In genomic region chr10:67849331-67850011, GRCh38 we compare ENCODE assay signal across 8 cellular contexts. TPM values are rescaled to one million over a fixed set of nuclear protein-coding genes. Genes with fewer than 3 reads are reported as not detected.
A peak's percentile ranks its signal among the peaks of the same experiment; 100 is the strongest.
DNase-seq lines count a peak whose midpoint lies in the region; TF ChIP-seq lines count a peak whose summit lies in the region.

No MANE protein-coding gene starts in this region.

- peak overlapping the region; percentile 89 for H2AFZ ChIP-seq in neural progenitor cell (replicated peaks)

- H3K27ac Mint-ChIP-seq in neural progenitor cell = peak overlapping the region; percentile 98

- no peaks in the 10 kb centered on the region for H3K9me3 ChIP-seq in HAP-1
- H3K9me3 ChIP-seq in MG63 = no peaks in the 10 kb centered on the region
- H3K9me3 ChIP-seq in neural progenitor cell (ENCODE audit: low read depth) = no peaks in the 10 kb centered on the region
- no peaks in the 10 kb centered on the region for H3K9me3 ChIP-seq in stomach smooth muscle (ENCODE audit: control insufficient read depth in 2 of 2, low read length in 2 of 2)

- no peaks in the 10 kb centered on the region for H4K20me1 ChIP-seq in neural progenitor cell (ENCODE audit: low read depth)

- no peak overlapping the region for H3K27ac ChIP-seq in neural progenitor cell
- peak overlapping the region; percentile 93 for H3K27ac ChIP-seq in stomach smooth muscle (ENCODE audit: low read length)

- H3F3A ChIP-seq in neural progenitor cell (ENCODE audit: low read depth) = no peaks in the 10 kb centered on the region

- H3K4me3 ChIP-seq in HAP-1 = peak overlapping the region; percentile 74
- peak overlapping the region; percentile 69 for H3K4me3 ChIP-seq in MG63
- peak overlapping the region; percentile 66 for H3K4me3 ChIP-seq in neural progenitor cell
- H3K4me3 ChIP-seq in stomach smooth muscle (ENCODE audit: low read length in 2 of 2) = peak overlapping the region; percentile 82 to 96

- H3K4me3 Mint-ChIP-seq in neural progenitor cell = peak overlapping the region; percentile 98

- H3K79me2 ChIP-seq in neural progenitor cell (ENCODE audit: low read depth) = peaks cover 8% of the 10 kb centered on the region

- H3K36me3 Mint-ChIP-seq in neural progenitor cell = no peaks in the 10 kb centered on the region

- H3K4me2 ChIP-seq in neural progenitor cell = peak overlapping the region; percentile 89

- peaks cover 6% of the 10 kb centered on the region for H3K4me1 Mint-ChIP-seq in neural progenitor cell

- H3K27me3 Mint-ChIP-seq in neural progenitor cell (ENCODE audit: insufficient read depth, low read depth) = peaks cover 4% of the 10 kb centered on the region

- DNase-seq in G401 (ENCODE audit: low spot score) = peak; percentile 97
- DNase-seq in HAP-1 (ENCODE audit: low spot score in 2 of 2) = peak; percentile 87 to 95
- DNase-seq in MG63 = peak; percentile 95
- DNase-seq in SHP77 (lab: John Stamatoyannopoulos, UW) = peak; percentile 65 to 71
- peak; percentile 92 for DNase-seq in activated gamma-delta T cell treated with Interleukin-2 at 50 U/mL for 16 hours
- DNase-seq in foreskin melanocyte = peak; percentile 92
- peak; percentile 92 for DNase-seq in neural progenitor cell (ENCODE audit: low spot score)

- H3K9ac ChIP-seq in neural progenitor cell (peak overlapping the region; percentile 84), stomach smooth muscle (ENCODE audit: low read length in 2 of 2) (peak overlapping the region; percentile 84 to 98)

- H3K9me3 Mint-ChIP-seq in neural progenitor cell = peaks cover 2% of the 10 kb centered on the region

- in situ Hi-C loops in G401 (cut with HindIII; ENCODE audit: low sequenced_read_pairs) (no loop called here), HAP-1 (cut with MboI; ENCODE audit: low sequenced_read_pairs) (loop anchor here (5.0 to 10.0 kb wide), 2 partner anchors 303 to 455 kb away; no protein-coding TSS in a partner anchor)

- peaks cover 13% of the 10 kb centered on the region for H3K4me1 ChIP-seq in HAP-1
- H3K4me1 ChIP-seq in neural progenitor cell = no peaks in the 10 kb centered on the region
- peaks cover 5% of the 10 kb centered on the region for H3K4me1 ChIP-seq in stomach smooth muscle (ENCODE audit: control insufficient read depth, insufficient read depth, low read length)

- H3K36me3 ChIP-seq in HAP-1 (replicated peaks) (no peaks in the 10 kb centered on the region), MG63 (no peaks in the 10 kb centered on the region), neural progenitor cell (no peaks in the 10 kb centered on the region), stomach smooth muscle (ENCODE audit: control insufficient read depth in 2 of 2, insufficient read depth in 2 of 2, low read length in 2 of 2) (no peaks in the 10 kb centered on the region)

- no peak for TF ChIP-seq CTCF in neural progenitor cell (IDR thresholded peaks at IDR 0.05)

- no peaks in the 10 kb centered on the region for H3K27me3 ChIP-seq in HAP-1 (ENCODE audit: low read depth)
- H3K27me3 ChIP-seq in MG63 = no peaks in the 10 kb centered on the region
- H3K27me3 ChIP-seq in neural progenitor cell = no peaks in the 10 kb centered on the region
- no peaks in the 10 kb centered on the region for H3K27me3 ChIP-seq in stomach smooth muscle (ENCODE audit: control insufficient read depth in 1 of 2, insufficient read depth in 2 of 2, low read length in 2 of 2)

RNA-seq across cellular contexts. Expression of gene DNAJC12, which starts 11.5 kb away (rescaled TPM):
- total RNA-seq in G401 (2014; rRNA removed; shearing (Covaris generic)) = 1.1 and 15.8 TPM in 2 replicates
- 0.69 TPM in 1 of 2 replicates, not detected in the other for total RNA-seq in MG63 (2014; rRNA removed; shearing (Covaris generic); ENCODE audit: low replicate concordance)
- 3.5 and 3.7 TPM in 2 replicates for total RNA-seq in neural progenitor cell (ENCODE audit: low replicate concordance)

RNA-seq across cellular contexts. Expression of gene SIRT1, which starts 35.0 kb away (rescaled TPM):
- total RNA-seq in G401 (2014; rRNA removed; shearing (Covaris generic)) = 14.8 and 27.2 TPM in 2 replicates
- total RNA-seq in MG63 (2014; rRNA removed; shearing (Covaris generic); ENCODE audit: low replicate concordance) = 26.2 and 27.3 TPM in 2 replicates
- total RNA-seq in neural progenitor cell (ENCODE audit: low replicate concordance) = 26.2 and 48.5 TPM in 2 replicates
